Comparison of ENCODE assay signal across 16 cellular contexts in the genomic region with DNA sequence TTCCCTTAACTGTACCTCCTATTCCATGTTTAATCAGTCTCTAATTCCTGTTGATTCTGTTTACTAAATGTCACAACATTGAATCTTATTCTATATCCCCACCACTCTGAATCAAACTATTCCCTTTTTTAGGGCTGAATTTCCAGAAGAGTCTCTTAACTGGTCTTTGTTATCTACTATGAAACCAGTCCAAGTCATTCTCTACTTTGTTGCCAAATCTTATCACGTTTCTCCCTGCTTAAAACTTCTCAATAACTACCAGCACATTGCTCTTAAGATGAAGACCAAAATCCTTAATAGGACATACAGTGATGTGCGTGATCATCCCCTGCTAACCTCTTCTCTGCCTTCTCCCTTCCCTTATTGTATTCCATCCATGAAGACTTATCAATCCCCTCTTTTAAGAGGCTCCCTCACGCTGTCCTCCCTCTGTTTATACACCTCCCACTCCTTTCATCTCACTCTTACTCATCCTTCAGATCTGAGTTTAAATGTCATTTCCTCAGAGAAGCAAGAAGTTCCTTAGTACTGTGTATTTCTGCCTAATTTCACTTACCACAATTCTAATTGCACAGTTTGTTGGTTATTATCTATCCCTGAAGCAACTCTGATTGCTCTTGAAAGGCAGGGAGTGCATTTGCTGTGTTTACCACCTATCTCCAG.
DNase-seq lines count a peak whose midpoint lies in the region; ATAC-seq and TF ChIP-seq lines count a peak whose summit lies in the region.
"Had no signal": no experiment of that assay in that cellular context is flagged by ENCODE, and none has a peak within 500 bp of the region (broad histone marks: within the 10 kb centered on the region; RNA-seq: fewer than 3 reads in every experiment).

No MANE protein-coding gene starts in this region.

- H3K4me3 Mint-ChIP-seq in natural killer cell treated with Interleukin-12 subunit alpha and Interleukin-12 subunit beta and Interleukin-15 and Interleukin-18, amount 100 ng/mL, for 72 hours: peak overlapping the region; percentile 2
- no peak overlapping the region for H3K4me3 Mint-ChIP-seq in natural killer cell
- H3K4me3 Mint-ChIP-seq in activated naive CD8-positive, alpha-beta T cell treated with anti-CD3 and anti-CD28 coated beads, Interleukin-2, amount 50 U/mL, for 24 hours: peak overlapping the region; percentile 49

- intact Hi-C loops in natural killer cell (cut with micrococcal nuclease) (no loop called here), esophagus muscularis mucosa (cut with DNase I) (no loop called here)

- H3K27me3 ChIP-seq in esophagus muscularis mucosa: no peaks in the 10 kb centered on the region
- H3K27me3 ChIP-seq: heart right ventricle, pancreas had no signal

- no peaks in the 10 kb centered on the region for H3K36me3 ChIP-seq in esophagus muscularis mucosa
- H3K36me3 ChIP-seq: heart right ventricle, pancreas had no signal

- H3K9me3 ChIP-seq in esophagus muscularis mucosa: no peaks in the 10 kb centered on the region
- H3K9me3 ChIP-seq: heart right ventricle, pancreas had no signal

- H3K27ac ChIP-seq in esophagus muscularis mucosa (replicated peaks in 1 of 4): no peak overlapping the region
- H3K27ac ChIP-seq: coronary artery, heart right ventricle, HL-60, pancreas had no signal

- WGBS in esophagus muscularis mucosa: 66% methylated on average over 3 of the region's 3 CpGs

- H3K27ac Mint-ChIP-seq in natural killer cell treated with Interleukin-12 subunit alpha and Interleukin-12 subunit beta and Interleukin-15 and Interleukin-18, amount 100 ng/mL, for 72 hours: no peak overlapping the region
- H3K27ac Mint-ChIP-seq in natural killer cell: no peak overlapping the region
- peak overlapping the region; percentile 81 for H3K27ac Mint-ChIP-seq in activated naive CD8-positive, alpha-beta T cell treated with anti-CD3 and anti-CD28 coated beads, Interleukin-2, amount 50 U/mL, for 24 hours

- no peaks in the 10 kb centered on the region for H3K4me1 ChIP-seq in esophagus muscularis mucosa
- H3K4me1 ChIP-seq: heart right ventricle, pancreas had no signal

- TF ChIP-seq CTCF in natural killer cell (IDR thresholded peaks at IDR 0.05) (no peak), esophagus muscularis mucosa (IDR thresholded peaks at IDR 0.05) (no peak)

- no peak for DNase-seq in natural killer cell treated with Interleukin-12 subunit alpha and Interleukin-12 subunit beta and Interleukin-15 and Interleukin-18, amount 100 ng/mL, for 72 hours (ENCODE audit: low spot score)
- DNase-seq in natural killer cell: no peak
- DNase-seq in activated naive CD8-positive, alpha-beta T cell treated with anti-CD3 and anti-CD28 coated beads, Interleukin-2, amount 50 U/mL, for 24 hours: no peak
- no peak for DNase-seq in kidney tubule cell (ENCODE audit: low spot score)
- DNase-seq in esophagus muscularis mucosa (ENCODE audit: extremely low spot score): no peak
- DNase-seq: anterior cingulate cortex, heart right ventricle, KG1, left cardiac atrium, NCI-H446 treated with DMSO at 0.1 percent for 48 hours, pancreas had no signal

- no peaks in the 10 kb centered on the region for H3K36me3 Mint-ChIP-seq in natural killer cell treated with Interleukin-12 subunit alpha and Interleukin-12 subunit beta and Interleukin-15 and Interleukin-18, amount 100 ng/mL, for 72 hours
- H3K36me3 Mint-ChIP-seq in natural killer cell: no peaks in the 10 kb centered on the region
- peaks cover 30% of the 10 kb centered on the region for H3K36me3 Mint-ChIP-seq in activated naive CD8-positive, alpha-beta T cell treated with anti-CD3 and anti-CD28 coated beads, Interleukin-2, amount 50 U/mL, for 24 hours (ENCODE audit: low read depth)

- peaks cover 7 to 11% of the 10 kb centered on the region in 2 donors for H3K27me3 Mint-ChIP-seq in natural killer cell treated with Interleukin-12 subunit alpha and Interleukin-12 subunit beta and Interleukin-15 and Interleukin-18, amount 100 ng/mL, for 72 hours
- peaks cover 0 to 6% of the 10 kb centered on the region in 2 donors for H3K27me3 Mint-ChIP-seq in natural killer cell (ENCODE audit: low read depth in 2 of 2)
- H3K27me3 Mint-ChIP-seq in activated naive CD8-positive, alpha-beta T cell treated with anti-CD3 and anti-CD28 coated beads, Interleukin-2, amount 50 U/mL, for 24 hours: peaks cover 7% of the 10 kb centered on the region

- TF ChIP-seq EP300 in esophagus muscularis mucosa (IDR thresholded peaks at IDR 0.05): no peak

- peaks cover 9 to 15% of the 10 kb centered on the region in 2 donors for H3K4me1 Mint-ChIP-seq in natural killer cell treated with Interleukin-12 subunit alpha and Interleukin-12 subunit beta and Interleukin-15 and Interleukin-18, amount 100 ng/mL, for 72 hours (ENCODE audit: low read depth in 2 of 2)
- H3K4me1 Mint-ChIP-seq in natural killer cell: peaks cover 0 to 5% of the 10 kb centered on the region in 2 donors
- peaks cover 51% of the 10 kb centered on the region for H3K4me1 Mint-ChIP-seq in activated naive CD8-positive, alpha-beta T cell treated with anti-CD3 and anti-CD28 coated beads, Interleukin-2, amount 50 U/mL, for 24 hours

- ATAC-seq in natural killer cell treated with Interleukin-12 subunit alpha and Interleukin-12 subunit beta and Interleukin-15 and Interleukin-18, amount 100 ng/mL, for 72 hours: peak; percentile 51 to 68
- ATAC-seq in natural killer cell: no peak
- peak; percentile 70 for ATAC-seq in HG02885 (IDR thresholded peaks at IDR 0.05; ENCODE audit: poor library complexity, unreplicated experiment)
- ATAC-seq in activated naive CD8-positive, alpha-beta T cell treated with anti-CD3 and anti-CD28 coated beads, Interleukin-2, amount 50 U/mL, for 24 hours: peak; percentile 92
- no peak for ATAC-seq in GM21390 (IDR thresholded peaks at IDR 0.05; ENCODE audit: unreplicated experiment)
- ATAC-seq in HG02938 (IDR thresholded peaks at IDR 0.05; ENCODE audit: unreplicated experiment): no peak
- ATAC-seq: heart right ventricle, pancreas had no signal

- TF ChIP-seq POLR2A in esophagus muscularis mucosa (IDR thresholded peaks at IDR 0.05; ENCODE audit: low read depth): no peak

- no peak overlapping the region for H3K4me3 ChIP-seq in esophagus muscularis mucosa
- H3K4me3 ChIP-seq: coronary artery, heart right ventricle, pancreas had no signal

- no peaks in the 10 kb centered on the region for H3K9me3 Mint-ChIP-seq in natural killer cell treated with Interleukin-12 subunit alpha and Interleukin-12 subunit beta and Interleukin-15 and Interleukin-18, amount 100 ng/mL, for 72 hours
- H3K9me3 Mint-ChIP-seq in natural killer cell: no peaks in the 10 kb centered on the region
- H3K9me3 Mint-ChIP-seq in activated naive CD8-positive, alpha-beta T cell treated with anti-CD3 and anti-CD28 coated beads, Interleukin-2, amount 50 U/mL, for 24 hours: peaks cover 23% of the 10 kb centered on the region

Comparison
In these comparisons a context has a peak if more than half of its experiments do, and no peak if none do; other contexts are left out.
1. ATAC-seq: peak in natural killer cell treated with Interleukin-12 subunit alpha and Interleukin-12 subunit beta and Interleukin-15 and Interleukin-18, amount 100 ng/mL, for 72 hours (2 of 2), HG02885 (single experiment) and activated naive CD8-positive, alpha-beta T cell treated with anti-CD3 and anti-CD28 coated beads, Interleukin-2, amount 50 U/mL, for 24 hours (single experiment); none in natural killer cell (0 of 3), GM21390 (single experiment) and HG02938 (single experiment).